Comparison of ENCODE assay signal across 7 cellular contexts in the genomic region with DNA sequence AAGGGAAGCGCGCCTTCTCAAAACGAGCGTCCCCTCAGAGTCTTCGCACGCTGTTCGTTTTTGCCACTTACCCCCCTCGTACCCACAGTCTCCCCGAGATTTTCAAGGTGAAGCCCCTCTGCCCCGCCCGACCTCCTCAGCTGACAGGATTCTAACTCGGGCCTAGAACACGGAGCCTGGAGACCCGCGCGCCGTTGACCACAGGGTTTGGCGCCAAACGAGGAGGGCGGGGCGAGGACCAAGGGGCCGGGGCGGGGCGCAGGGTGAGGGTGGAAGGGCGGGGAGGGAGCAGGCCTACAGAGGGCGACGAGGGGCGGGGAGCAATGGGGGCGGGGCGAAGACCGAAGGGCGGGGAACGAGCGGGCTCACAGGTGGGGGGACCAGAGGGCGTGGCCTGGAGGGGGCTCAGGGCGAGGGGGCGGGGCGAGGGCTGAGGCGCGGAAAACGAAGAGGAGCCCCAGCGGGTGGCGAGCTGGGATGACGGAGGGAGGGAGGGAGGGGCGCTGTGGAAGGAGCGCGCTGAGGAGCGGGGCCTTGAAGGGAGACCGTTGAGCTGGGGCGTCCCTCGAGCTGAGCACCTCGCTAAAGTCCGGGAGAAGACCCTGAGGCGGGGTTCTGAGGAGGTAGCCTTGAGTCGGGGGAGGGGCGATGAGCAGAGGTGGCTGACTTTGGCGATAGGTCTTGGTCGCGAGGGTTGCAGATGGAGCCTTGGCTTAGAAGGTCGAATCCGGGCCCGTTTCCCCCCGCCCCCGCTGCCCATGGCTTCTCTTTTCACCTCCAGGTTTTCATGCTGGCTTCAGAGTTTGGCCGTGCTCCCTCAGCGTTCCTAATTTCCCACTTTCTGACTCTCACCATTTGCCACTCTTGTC. TPM values are rescaled to one million over a fixed set of nuclear protein-coding genes. Genes with fewer than 3 reads are reported as not detected.
A peak's percentile ranks its signal among the peaks of the same experiment; 100 is the strongest.
DNase-seq lines count a peak whose midpoint lies in the region; FAIRE-seq and TF ChIP-seq lines count a peak whose summit lies in the region.

A gene with protein sequence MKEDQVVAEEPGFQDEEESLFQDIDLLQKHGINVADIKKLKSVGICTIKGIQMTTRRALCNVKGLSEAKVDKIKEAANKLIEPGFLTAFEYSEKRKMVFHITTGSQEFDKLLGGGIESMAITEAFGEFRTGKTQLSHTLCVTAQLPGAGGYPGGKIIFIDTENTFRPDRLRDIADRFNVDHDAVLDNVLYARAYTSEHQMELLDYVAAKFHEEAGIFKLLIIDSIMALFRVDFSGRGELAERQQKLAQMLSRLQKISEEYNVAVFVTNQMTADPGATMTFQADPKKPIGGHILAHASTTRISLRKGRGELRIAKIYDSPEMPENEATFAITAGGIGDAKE (minus strand): TSS at position 212 of the 869 bp plus-strand sequence. CDS start 1,927 bp downstream, outside the sequence.

- H3K9me2 ChIP-seq in OCI-LY1 (ENCODE audit: low read depth, low read length): no peaks in the 10 kb centered on the region

- peak within 1 kb of the TSS; percentile 14 for H3K27ac Mint-ChIP-seq in endothelial cell (ENCODE audit: unreplicated experiment)

- H3K9me3 Mint-ChIP-seq in endothelial cell (ENCODE audit: unreplicated experiment): no peaks in the 10 kb centered on the region

- TF ChIP-seq CTCF in OCI-LY1 (IDR thresholded peaks at IDR 0.05; ENCODE audit: low read length): no peak
- TF ChIP-seq CTCF in endothelial cell (IDR thresholded peaks at IDR 0.05; ENCODE audit: unreplicated experiment): no peak

- H3K27ac ChIP-seq in OCI-LY1 (ENCODE audit: low read depth, low read length, poor library complexity, severe bottlenecking) (peak within 1 kb of the TSS; percentile 29), mesodermal cell (ENCODE audit: low read depth, low read length, severe bottlenecking) (peak within 1 kb of the TSS; percentile 58)

- WGBS in mesodermal cell (ENCODE audit: insufficient coverage in 2 of 2), 2 experiments: 1 to 2% methylated on average over 32 to 46 of the region's 66 CpGs

- H3K9ac ChIP-seq in OCI-LY1 (ENCODE audit: low read length): peak within 1 kb of the TSS; percentile 88

- peak within 1 kb of the TSS; percentile 90 for H3K4me2 ChIP-seq in OCI-LY1 (ENCODE audit: low read length)

- H3K4me1 ChIP-seq in OCI-LY1 (ENCODE audit: insufficient read depth, low read length, severe bottlenecking): peaks cover 21% of the 10 kb centered on the region
- no peaks in the 10 kb centered on the region for H3K4me1 ChIP-seq in mesodermal cell (ENCODE audit: control insufficient read depth, insufficient read depth, low read length, poor library complexity, severe bottlenecking)

- no peaks in the 10 kb centered on the region for H3K27me3 Mint-ChIP-seq in endothelial cell (ENCODE audit: unreplicated experiment)

- H3K4me3 Mint-ChIP-seq in endothelial cell (ENCODE audit: unreplicated experiment): peak within 1 kb of the TSS; percentile 90

- H3K4me3 ChIP-seq in OCI-LY1 (ENCODE audit: low read depth, low read length, poor library complexity, severe bottlenecking): peak within 1 kb of the TSS; percentile 69
- peak within 1 kb of the TSS; percentile 53 for H3K4me3 ChIP-seq in mesodermal cell (ENCODE audit: extremely low read depth, insufficient read depth, low read length, poor library complexity, severe bottlenecking)

- no peaks in the 10 kb centered on the region for H3K4me1 Mint-ChIP-seq in endothelial cell (ENCODE audit: unreplicated experiment)

- DNase-seq in GM18507 (ENCODE audit: extremely low spot score, insufficient read length, low read depth) (peak; percentile 99), HS-27A (ENCODE audit: low read depth) (peak; percentile 52), endothelial cell (ENCODE audit: low spot score) (peak; percentile 92)
- peak; percentile 98 for DNase-seq in activated CD8-positive, alpha-beta memory T cell treated with anti-CD3 and anti-CD28 coated beads, Interleukin-2, amount 50 U/mL, for 48 hours
- peak; percentile 97 for DNase-seq in stimulated activated CD8-positive, alpha-beta memory T cell treated with anti-CD3 and anti-CD28 coated beads, Interleukin-15, amount 100 ng/mL, for 24 hours (ENCODE audit: low read depth)

- H3K9me3 ChIP-seq in OCI-LY1 (ENCODE audit: low read length) (no peaks in the 10 kb centered on the region), mesodermal cell (ENCODE audit: control insufficient read depth, low read length) (no peaks in the 10 kb centered on the region)

- H3F3A ChIP-seq in OCI-LY1 (ENCODE audit: insufficient read depth, low read length): peaks cover 8% of the 10 kb centered on the region; the same call in 1 of the 2 replicates

- H3K27me3 ChIP-seq in OCI-LY1 (ENCODE audit: insufficient read depth, low read length): no peaks in the 10 kb centered on the region

- H3K79me2 ChIP-seq in OCI-LY1 (ENCODE audit: insufficient read depth, low read length): no peaks in the 10 kb centered on the region

- H4K20me1 ChIP-seq in OCI-LY1 (ENCODE audit: insufficient read depth, low read length): no peaks in the 10 kb centered on the region

- H3K36me3 Mint-ChIP-seq in endothelial cell (ENCODE audit: low read depth, unreplicated experiment): no peaks in the 10 kb centered on the region

- H2AFZ ChIP-seq in OCI-LY1 (ENCODE audit: low read length): peak within 1 kb of the TSS; percentile 78; the same call in 1 of the 2 replicates

- peak; percentile 87 for FAIRE-seq in GM18507 (lab: Jason Lieb, UNC)

- H3K36me3 ChIP-seq in OCI-LY1 (ENCODE audit: insufficient read depth, low read length) (no peaks in the 10 kb centered on the region), mesodermal cell (ENCODE audit: control insufficient read depth, insufficient read depth, low read length) (no peaks in the 10 kb centered on the region)

RNA-seq across cellular contexts. Expression of the gene that starts here (rescaled TPM):
- 3.5 TPM for total RNA-seq in endothelial cell (ENCODE audit: unreplicated experiment)
- 4.1 TPM for polyA plus RNA-seq in mesodermal cell (2013, experiment 1 of 2)
- 5.0 TPM for polyA plus RNA-seq in mesodermal cell (2013, experiment 2 of 2)

Comparison
In these comparisons a context has a peak if more than half of its experiments do, and no peak if none do; other contexts are left out.
1. Peak in every context shown above with its lines: DNase-seq, H3K4me3 ChIP-seq and H3K27ac ChIP-seq.